ENCODE assay signal across 14 cellular contexts in genomic region chr2:217937446-217937845, GRCh38.
DNase-seq lines count a peak whose midpoint lies in the region; ATAC-seq and TF ChIP-seq lines count a peak whose summit lies in the region.
"Had no signal": no experiment of that assay in that cellular context is flagged by ENCODE, and none has a peak within 500 bp of the region (broad histone marks: within the 10 kb centered on the region; RNA-seq: fewer than 3 reads in every experiment).

No MANE protein-coding gene starts in this region.

- intact Hi-C loops in Right ventricle myocardium inferior (cut with DNase I) (no loop called here), cardiac septum (cut with DNase I) (no loop called here), left ventricle myocardium inferior (cut with micrococcal nuclease) (no loop called here), aorta (cut with DNase I) (loop anchor here in 1 of 2 donors (5.0 kb wide), 1 partner anchor 35 kb away; no protein-coding TSS in a partner anchor)

- H3K4me1 ChIP-seq in left ventricle myocardium inferior, result peaks cover 100% of the 10 kb centered on the region
- H3K4me1 ChIP-seq in parathyroid adenoma, result peaks cover 62% of the 10 kb centered on the region
- H3K4me1 ChIP-seq in aorta (ENCODE audit: control insufficient read depth in 1 of 2, insufficient read depth in 2 of 2, low read length in 2 of 2), result no peaks in the 10 kb centered on the region

- H3K79me2 ChIP-seq in parathyroid adenoma, result peaks cover 94% of the 10 kb centered on the region

- ATAC-seq in Right ventricle myocardium inferior (no peak), aorta (ENCODE audit: low FRiP score) (no peak)
- ATAC-seq: activated CD8-positive, alpha-beta T cell treated with anti-CD3 and anti-CD28 coated beads, Interleukin-2, amount 10 ng/mL, durations not matched to agents 7 days and 5 days had no signal

- no peak for TF ChIP-seq CTCF in left ventricle myocardium inferior (IDR thresholded peaks at IDR 0.05; ENCODE audit: borderline replicate concordance)
- no peak for TF ChIP-seq CTCF in parathyroid adenoma (IDR thresholded peaks at IDR 0.05)

- H3K9me3 ChIP-seq in left ventricle myocardium inferior (replicated peaks), result no peaks in the 10 kb centered on the region
- H3K9me3 ChIP-seq in parathyroid adenoma (ENCODE audit: control insufficient read depth, low read length), result no peaks in the 10 kb centered on the region
- H3K9me3 ChIP-seq in aorta (ENCODE audit: control insufficient read depth, low read length), result no peaks in the 10 kb centered on the region

- DNase-seq in Right ventricle myocardium inferior (ENCODE audit: missing footprints) (peak; percentile 69), cardiac septum (ENCODE audit: low spot score) (no peak), left ventricle myocardium inferior (peak; percentile 68), aorta (peak; percentile 78 to 82), cerebellum (ENCODE audit: low spot score) (no peak)
- no peak for DNase-seq in activated CD4-positive, alpha-beta T cell treated with anti-CD3 and anti-CD28 coated beads for 4 hours
- no peak for DNase-seq in stimulated activated naive CD4-positive, alpha-beta T cell (lab: John Stamatoyannopoulos, UW)
- DNase-seq: activated CD8-positive, alpha-beta T cell treated with anti-CD3 and anti-CD28 coated beads, Interleukin-2, amount 10 ng/mL, durations not matched to agents 7 days and 5 days; activated naive CD8-positive, alpha-beta T cell treated with anti-CD3 and anti-CD28 coated beads for 36 hours; DND-41; NCI-H1048; NCI-H69; SW 1271 had no signal

- H3K36me3 ChIP-seq in left ventricle myocardium inferior, result peaks cover 5% of the 10 kb centered on the region
- no peaks in the 10 kb centered on the region for H3K36me3 ChIP-seq in parathyroid adenoma (ENCODE audit: control insufficient read depth, insufficient read depth, low read length)
- H3K36me3 ChIP-seq in aorta (ENCODE audit: control insufficient read depth in 1 of 2, insufficient read depth in 2 of 2, low read length in 1 of 2), result no peaks in the 10 kb centered on the region

- no peak overlapping the region for H2AFZ ChIP-seq in parathyroid adenoma

- H3K4me3 ChIP-seq in left ventricle myocardium inferior, result peak overlapping the region; percentile 84
- no peak overlapping the region for H3K4me3 ChIP-seq in parathyroid adenoma (ENCODE audit: low read depth, low read length)
- H3K4me3 ChIP-seq in aorta (ENCODE audit: low read length in 2 of 2), result peak overlapping the region; percentile 35 to 89

- H3K9ac ChIP-seq in parathyroid adenoma, result no peak overlapping the region

- H3K27ac ChIP-seq in left ventricle myocardium inferior (replicated peaks) (peak overlapping the region; percentile 95), parathyroid adenoma (peak overlapping the region; percentile 6), aorta (ENCODE audit: low read depth in 1 of 2, low read length in 2 of 2) (peak overlapping the region; percentile 86 to 88)

- WGBS in aorta, 2 donors, result 6 to 7% methylated on average over 8 of the region's 8 CpGs

- peak overlapping the region; percentile 10 for H3K4me2 ChIP-seq in parathyroid adenoma (ENCODE audit: low read length)

- H3K27me3 ChIP-seq in left ventricle myocardium inferior (ENCODE audit: low read depth) (no peaks in the 10 kb centered on the region), parathyroid adenoma (ENCODE audit: control insufficient read depth, insufficient read depth, low read length) (no peaks in the 10 kb centered on the region), aorta (ENCODE audit: control insufficient read depth in 1 of 2, insufficient read depth in 2 of 2, low read length in 1 of 2) (no peaks in the 10 kb centered on the region)

Comparison
In these comparisons a context has a peak if more than half of its experiments do, and no peak if none do; other contexts are left out.
1. DNase-seq: peak in Right ventricle myocardium inferior (single experiment), left ventricle myocardium inferior (single experiment) and aorta (2 of 2); none in cardiac septum (single experiment), activated CD4-positive, alpha-beta T cell treated with anti-CD3 and anti-CD28 coated beads for 4 hours (0 of 2), cerebellum (single experiment) and stimulated activated naive CD4-positive, alpha-beta T cell (0 of 6).
2. H3K27ac ChIP-seq: peak in every context shown above with its lines; median percentile 95 in left ventricle myocardium inferior; 87 in aorta; 6 in parathyroid adenoma.